ENCODE assay signal across 2 cellular contexts in genomic region chr4:96455045-96455720, GRCh38.
TF ChIP-seq lines count a peak whose summit lies in the region.

No MANE protein-coding gene starts in this region.

TF ChIP-seq in SK-N-SH, 30 proteins besides CTCF, POLR2A, EP300 and RAD21:
- TF ChIP-seq, protein P1, sequence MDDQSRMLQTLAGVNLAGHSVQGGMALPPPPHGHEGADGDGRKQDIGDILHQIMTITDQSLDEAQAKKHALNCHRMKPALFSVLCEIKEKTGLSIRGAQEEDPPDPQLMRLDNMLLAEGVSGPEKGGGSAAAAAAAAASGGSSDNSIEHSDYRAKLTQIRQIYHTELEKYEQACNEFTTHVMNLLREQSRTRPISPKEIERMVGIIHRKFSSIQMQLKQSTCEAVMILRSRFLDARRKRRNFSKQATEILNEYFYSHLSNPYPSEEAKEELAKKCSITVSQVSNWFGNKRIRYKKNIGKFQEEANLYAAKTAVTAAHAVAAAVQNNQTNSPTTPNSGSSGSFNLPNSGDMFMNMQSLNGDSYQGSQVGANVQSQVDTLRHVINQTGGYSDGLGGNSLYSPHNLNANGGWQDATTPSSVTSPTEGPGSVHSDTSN (IDR thresholded peaks at IDR 0.05), result no peak

TF ChIP-seq in SK-N-SH treated with all-trans-retinoic acid at 6 μM for 48 hours, 23 proteins besides CTCF, POLR2A, EP300 and RAD21 (continued from another document):
- no peak for TF ChIP-seq PATZ1 (CRISPR knock-in tag; IDR thresholded peaks at IDR 0.05; ENCODE audit: borderline replicate concordance)
- no peak for TF ChIP-seq ZNF70 (CRISPR knock-in tag; IDR thresholded peaks at IDR 0.05)
- TF ChIP-seq, protein P2, sequence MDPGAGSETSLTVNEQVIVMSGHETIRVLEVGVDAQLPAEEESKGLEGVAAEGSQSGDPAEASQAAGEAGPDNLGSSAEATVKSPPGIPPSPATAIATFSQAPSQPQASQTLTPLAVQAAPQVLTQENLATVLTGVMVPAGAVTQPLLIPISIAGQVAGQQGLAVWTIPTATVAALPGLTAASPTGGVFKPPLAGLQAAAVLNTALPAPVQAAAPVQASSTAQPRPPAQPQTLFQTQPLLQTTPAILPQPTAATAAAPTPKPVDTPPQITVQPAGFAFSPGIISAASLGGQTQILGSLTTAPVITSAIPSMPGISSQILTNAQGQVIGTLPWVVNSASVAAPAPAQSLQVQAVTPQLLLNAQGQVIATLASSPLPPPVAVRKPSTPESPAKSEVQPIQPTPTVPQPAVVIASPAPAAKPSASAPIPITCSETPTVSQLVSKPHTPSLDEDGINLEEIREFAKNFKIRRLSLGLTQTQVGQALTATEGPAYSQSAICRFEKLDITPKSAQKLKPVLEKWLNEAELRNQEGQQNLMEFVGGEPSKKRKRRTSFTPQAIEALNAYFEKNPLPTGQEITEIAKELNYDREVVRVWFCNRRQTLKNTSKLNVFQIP (CRISPR knock-in tag; IDR thresholded peaks at IDR 0.05; ENCODE audit: borderline replicate concordance, low read depth), result no peak
- no peak for TF ChIP-seq GLIS3 (CRISPR knock-in tag; IDR thresholded peaks at IDR 0.05)
- TF ChIP-seq SNAI2 (CRISPR knock-in tag; IDR thresholded peaks at IDR 0.05), result no peak
- no peak for TF ChIP-seq ZC3H10 (CRISPR knock-in tag; IDR thresholded peaks at IDR 0.05)
- no peak for TF ChIP-seq ZNF8 (CRISPR knock-in tag; IDR thresholded peaks at IDR 0.05)
- no peak for TF ChIP-seq ISL1 (CRISPR knock-in tag; IDR thresholded peaks at IDR 0.05)
- TF ChIP-seq CSRNP3 (CRISPR knock-in tag; IDR thresholded peaks at IDR 0.05), result no peak
- TF ChIP-seq ZNF565 (CRISPR knock-in tag; conservative IDR thresholded peaks at IDR 0.05; ENCODE audit: low read depth), result no peak
- TF ChIP-seq RARB (CRISPR knock-in tag; IDR thresholded peaks at IDR 0.05), result no peak
- no peak for TF ChIP-seq PPARA (CRISPR knock-in tag; IDR thresholded peaks at IDR 0.05; ENCODE audit: borderline replicate concordance)
- no peak for TF ChIP-seq TSHZ2 (CRISPR knock-in tag; IDR thresholded peaks at IDR 0.05)
- no peak for TF ChIP-seq CREB5 (CRISPR knock-in tag; IDR thresholded peaks at IDR 0.05; ENCODE audit: low read depth)
- TF ChIP-seq TCF4 (CRISPR knock-in tag; IDR thresholded peaks at IDR 0.05; ENCODE audit: borderline replicate concordance), result no peak
TF ChIP-seq in SK-N-SH treated with all-trans-retinoic acid at 6 μM for 48 hours: peak in this region for 0.
